Comparison of ENCODE assay signal across 19 cellular contexts in genomic region chr1:229718177-229718576, GRCh38.
A peak's percentile ranks its signal among the peaks of the same experiment; 100 is the strongest.
DNase-seq lines count a peak whose midpoint lies in the region; ATAC-seq, FAIRE-seq and TF ChIP-seq lines count a peak whose summit lies in the region.
"Had no signal": no experiment of that assay in that cellular context is flagged by ENCODE, and none has a peak within 500 bp of the region (broad histone marks: within the 10 kb centered on the region; RNA-seq: fewer than 3 reads in every experiment).

No MANE protein-coding gene starts in this region.

- H3K4me2 ChIP-seq in KMS-11 = peak overlapping the region; percentile 8; the same call in 1 of the 2 replicates
- peak overlapping the region; percentile 44; the same call in 1 of the 2 replicates for H3K4me2 ChIP-seq in K562 (ENCODE audit: insufficient read depth, low read length)

- peak overlapping the region; percentile 35 for H2AFZ ChIP-seq in KMS-11 (ENCODE audit: low read depth)
- peak overlapping the region; percentile 85 for H2AFZ ChIP-seq in K562 (ENCODE audit: low read depth, low read length)

- H4K20me1 ChIP-seq in KMS-11 (ENCODE audit: insufficient read depth) (no peaks in the 10 kb centered on the region), K562 (replicated peaks; ENCODE audit: control insufficient read depth, insufficient read depth, low read length) (no peaks in the 10 kb centered on the region)

- H3K9ac ChIP-seq in KMS-11 = no peak overlapping the region
- no peak overlapping the region for H3K9ac ChIP-seq in K562 (ENCODE audit: insufficient read depth in 1 of 2, low read depth in 2 of 2, low read length in 2 of 2)

- H3K36me3 ChIP-seq in KMS-11 (ENCODE audit: insufficient read depth) (no peaks in the 10 kb centered on the region), K562 (ENCODE audit: control insufficient read depth, insufficient read depth, low read length) (no peaks in the 10 kb centered on the region), psoas muscle (ENCODE audit: insufficient read depth in 1 of 2, low read depth in 1 of 2) (no peaks in the 10 kb centered on the region), spleen (no peaks in the 10 kb centered on the region)

- H3K9me3 ChIP-seq in K562 (replicated peaks; ENCODE audit: control insufficient read depth, insufficient read depth, low read depth, low read length) (no peaks in the 10 kb centered on the region), psoas muscle (peaks cover 12% of the 10 kb centered on the region), spleen (peaks cover 0 to 18% (median 0%) of the 10 kb centered on the region in 8 donors)
- H3K9me3 ChIP-seq in CD4-positive, alpha-beta T cell (ENCODE audit: control insufficient read depth, low read length) = no peaks in the 10 kb centered on the region

- H3K4me1 Mint-ChIP-seq in CD4-positive, alpha-beta T cell (ENCODE audit: low read depth) = no peaks in the 10 kb centered on the region
- H3K4me1 Mint-ChIP-seq: CD14-positive monocyte had no signal

- no peak overlapping the region for H3K4me3 Mint-ChIP-seq in CD4-positive, alpha-beta T cell
- H3K4me3 Mint-ChIP-seq: CD14-positive monocyte, H9 had no signal

- no peak overlapping the region for H3K27ac Mint-ChIP-seq in CD4-positive, alpha-beta T cell
- H3K27ac Mint-ChIP-seq: CD14-positive monocyte, H9 had no signal

- no TSS peak for BruUV-seq in K562 (replicated peaks; lab: Mats Ljungman, UMichigan)

- in situ Hi-C loops in K562 (cut with MboI) = loop anchor here (25.0 kb wide), 1 partner anchor 594 kb away; no protein-coding TSS in a partner anchor

- FAIRE-seq in K562 (lab: Jason Lieb, UNC) = no peak
- FAIRE-seq: A204.1, D721Med had no signal

- H3K4me1 ChIP-seq in KMS-11 (ENCODE audit: low read depth, poor library complexity, severe bottlenecking) (peaks cover 11% of the 10 kb centered on the region), K562 (replicated peaks in 1 of 2; ENCODE audit: control insufficient read depth in 2 of 2, insufficient read depth in 2 of 2, low read length in 2 of 2) (no peaks in the 10 kb centered on the region), psoas muscle (no peaks in the 10 kb centered on the region), spleen (no peaks in the 10 kb centered on the region)

- CTCF ChIA-PET in K562 (lab: Yijun Ruan, JAX; ENCODE audit: low intra/inter-chr PET ratio) = no interaction called here
- CTCF ChIA-PET in CD4-positive, alpha-beta T cell (lab: Charles Lee) = no interaction called here

- H3K27ac ChIP-seq in 22Rv1 (peak overlapping the region; percentile 54), KMS-11 (no peak overlapping the region), K562 (ENCODE audit: extremely low read depth, low read depth, low read length) (no peak overlapping the region), psoas muscle (no peak overlapping the region), spleen (no peak overlapping the region)
- H3K27ac ChIP-seq in CD4-positive, alpha-beta T cell (ENCODE audit: low read depth, low read length) = no peak overlapping the region
- H3K27ac ChIP-seq: HL-60 had no signal

- H3K9me3 Mint-ChIP-seq in CD4-positive, alpha-beta T cell = peaks cover 2% of the 10 kb centered on the region

- TF ChIP-seq RAD21 in K562 (CRISPR knock-in tag; conservative IDR thresholded peaks at IDR 0.05 in 1 of 2, IDR thresholded peaks at IDR 0.05 in 1 of 2) = no peak

- DNase-seq in K562 (ENCODE audit: extremely low read depth in 1 of 4, low spot score in 3 of 4) (no peak), psoas muscle (no peak), middle frontal gyrus (ENCODE audit: extremely low spot score, low spot score) (no peak), spleen (no peak)
- no peak for DNase-seq in CD4-positive, alpha-beta T cell
- DNase-seq: DMS79, H9, KG1, NCI-H1694, NCI-H345, NCI-H524 treated with DMSO at 0.1 percent for 48 hours, Right ventricle myocardium superior, SW 1271 had no signal

- intact Hi-C loops in K562 (cut with micrococcal nuclease) = loop anchor here (5.0 kb wide), 2 partner anchors 74 to 129 kb away; no protein-coding TSS in a partner anchor
- intact Hi-C loops in psoas muscle (cut with DNase I) = no loop called here
- intact Hi-C loops in CD4-positive, alpha-beta T cell (cut with DNase I, micrococcal nuclease) = no loop called here
- intact Hi-C loops in spleen (cut with DNase I; ENCODE audit: low total_unique reads) = no loop called here

- no peak for TF ChIP-seq EP300 in K562 (IDR thresholded peaks at IDR 0.05; ENCODE audit: low read length)

- H3K4me3 ChIP-seq in KMS-11 (IDR thresholded peaks at IDR 0.05; ENCODE audit: insufficient read depth, low read depth, low read length) (no peak overlapping the region), K562 (no peak overlapping the region), psoas muscle (peak overlapping the region; percentile 54), spleen (no peak overlapping the region)

- H3K27me3 ChIP-seq in KMS-11 (ENCODE audit: insufficient read depth, low read depth) (no peaks in the 10 kb centered on the region), K562 (ENCODE audit: control insufficient read depth in 2 of 2, insufficient read depth in 2 of 2, low read length in 2 of 2) (no peaks in the 10 kb centered on the region), psoas muscle (ENCODE audit: insufficient read depth in 3 of 3, low read length in 2 of 3) (no peaks in the 10 kb centered on the region), spleen (replicated peaks in 1 of 7) (no peaks in the 10 kb centered on the region)
- no peaks in the 10 kb centered on the region for H3K27me3 ChIP-seq in CD4-positive, alpha-beta T cell (ENCODE audit: control insufficient read depth, insufficient read depth, low read length)

- 46% methylated on average over 5 of the region's 5 CpGs for WGBS in K562 (ENCODE audit: insufficient coverage, low coverage, missing lambda C conversion rate)
- 83 to 92% (median 85%) methylated on average over 5 of the region's 5 CpGs for WGBS in psoas muscle, 3 donors
- WGBS in spleen, 5 donors = 92 to 96% (median 93%) methylated on average over 5 of the region's 5 CpGs

- POLR2A ChIA-PET in K562 (lab: Yijun Ruan, JAX) = interaction anchor here (0.9 kb wide), 1 partner anchor 23 kb away, joined by 3 read pairs; no protein-coding TSS in a partner anchor
- POLR2A ChIA-PET in CD4-positive, alpha-beta T cell (lab: Charles Lee) = interaction anchor here (0.6 kb wide), 1 partner anchor 719 kb away, joined by 3 read pairs; no protein-coding TSS in a partner anchor

- H3K27me3 Mint-ChIP-seq in CD4-positive, alpha-beta T cell = no peaks in the 10 kb centered on the region

- no peak for TF ChIP-seq CTCF in 22Rv1 (IDR thresholded peaks at IDR 0.05)
- no peak for TF ChIP-seq CTCF in KMS-11 (conservative IDR thresholded peaks at IDR 0.05; ENCODE audit: low read depth, low read length)
- TF ChIP-seq CTCF in K562 (IDR thresholded peaks at IDR 0.05 in 2 of 3, conservative IDR thresholded peaks at IDR 0.05 in 1 of 3; ENCODE audit: insufficient read depth in 2 of 3, low read depth in 1 of 3, low read length in 3 of 3) = no peak
- no peak for TF ChIP-seq CTCF in psoas muscle (IDR thresholded peaks at IDR 0.05)
- no peak for TF ChIP-seq CTCF in CD4-positive, alpha-beta T cell (IDR thresholded peaks at IDR 0.05)
- no peak for TF ChIP-seq CTCF in spleen (IDR thresholded peaks at IDR 0.05 in 8 of 11, conservative IDR thresholded peaks at IDR 0.05 in 3 of 11)

- no peak for ATAC-seq in K562
- no peak for ATAC-seq in psoas muscle
- ATAC-seq in CD4-positive, alpha-beta T cell (ENCODE audit: poor library complexity) = no peak

- H3K9me1 ChIP-seq in K562 (ENCODE audit: control insufficient read depth, insufficient read depth, low read length) = no peaks in the 10 kb centered on the region

- H3K36me3 Mint-ChIP-seq in CD4-positive, alpha-beta T cell (ENCODE audit: low read depth) = no peaks in the 10 kb centered on the region
- H3K36me3 Mint-ChIP-seq: CD14-positive monocyte had no signal

- no peak for TF ChIP-seq POLR2A in K562 (conservative IDR thresholded peaks at IDR 0.05)
- no peak for TF ChIP-seq POLR2A in spleen (IDR thresholded peaks at IDR 0.05)

- H3K79me2 ChIP-seq in KMS-11 (ENCODE audit: insufficient read depth, low read depth) = no peaks in the 10 kb centered on the region
- H3K79me2 ChIP-seq in K562 (ENCODE audit: control insufficient read depth, insufficient read depth, low read length) = no peaks in the 10 kb centered on the region

TF ChIP-seq in K562, 482 proteins besides CTCF, POLR2A, EP300 and RAD21 (continues in another document):
- TF ChIP-seq COPS2 (conservative IDR thresholded peaks at IDR 0.05) (no peak), GTF3C2 (IDR thresholded peaks at IDR 0.05; ENCODE audit: borderline replicate concordance, extremely low read depth, insufficient read length) (no peak), BRCA1 (IDR thresholded peaks at IDR 0.05) (no peak), BRCA1 (CRISPR knock-in tag; IDR thresholded peaks at IDR 0.05) (no peak), BMI1 (IDR thresholded peaks at IDR 0.05; ENCODE audit: low read length) (no peak)
- TF ChIP-seq, protein P1, sequence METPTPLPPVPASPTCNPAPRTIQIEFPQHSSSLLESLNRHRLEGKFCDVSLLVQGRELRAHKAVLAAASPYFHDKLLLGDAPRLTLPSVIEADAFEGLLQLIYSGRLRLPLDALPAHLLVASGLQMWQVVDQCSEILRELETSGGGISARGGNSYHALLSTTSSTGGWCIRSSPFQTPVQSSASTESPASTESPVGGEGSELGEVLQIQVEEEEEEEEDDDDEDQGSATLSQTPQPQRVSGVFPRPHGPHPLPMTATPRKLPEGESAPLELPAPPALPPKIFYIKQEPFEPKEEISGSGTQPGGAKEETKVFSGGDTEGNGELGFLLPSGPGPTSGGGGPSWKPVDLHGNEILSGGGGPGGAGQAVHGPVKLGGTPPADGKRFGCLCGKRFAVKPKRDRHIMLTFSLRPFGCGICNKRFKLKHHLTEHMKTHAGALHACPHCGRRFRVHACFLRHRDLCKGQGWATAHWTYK (CRISPR knock-in tag; IDR thresholded peaks at IDR 0.05) = no peak
